ENCODE assay signal across 1 cellular context in the genomic region with DNA sequence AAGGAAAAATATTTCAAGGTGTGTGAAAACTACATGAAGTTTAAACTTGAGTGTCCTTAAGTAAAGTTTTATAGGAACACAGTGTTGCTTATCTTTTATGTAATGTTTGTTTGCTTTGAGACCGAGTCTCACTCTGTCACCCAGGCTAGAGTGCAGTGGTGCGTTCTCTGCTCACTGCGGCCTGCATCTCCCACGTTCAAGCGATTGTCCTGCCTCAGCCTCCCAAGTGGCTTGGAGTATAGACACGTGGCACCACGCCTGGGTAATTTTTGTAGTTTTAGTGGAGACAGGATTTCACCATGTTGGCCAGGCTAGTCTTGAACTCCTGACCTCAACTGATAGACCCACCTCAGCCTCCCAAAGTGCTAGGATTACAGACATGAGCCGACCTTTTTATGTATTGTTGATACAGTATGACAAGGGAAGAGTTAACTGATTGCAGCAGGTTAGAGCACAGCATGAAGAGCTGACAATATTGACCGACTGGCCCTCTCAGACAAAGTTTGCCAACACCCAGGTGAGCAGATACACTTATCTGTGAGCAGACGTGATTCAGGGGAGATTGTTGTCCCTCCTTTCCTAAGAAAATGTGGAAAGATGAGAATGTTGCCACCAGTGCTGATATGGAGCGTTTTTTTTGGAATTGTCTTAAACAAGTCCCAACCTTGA.
TF ChIP-seq lines count a peak whose summit lies in the region.

No MANE protein-coding gene starts in this region.

TF ChIP-seq in HepG2, 621 proteins besides CTCF, POLR2A, EP300 and RAD21 (continued from another document):
- TF ChIP-seq, protein P1, sequence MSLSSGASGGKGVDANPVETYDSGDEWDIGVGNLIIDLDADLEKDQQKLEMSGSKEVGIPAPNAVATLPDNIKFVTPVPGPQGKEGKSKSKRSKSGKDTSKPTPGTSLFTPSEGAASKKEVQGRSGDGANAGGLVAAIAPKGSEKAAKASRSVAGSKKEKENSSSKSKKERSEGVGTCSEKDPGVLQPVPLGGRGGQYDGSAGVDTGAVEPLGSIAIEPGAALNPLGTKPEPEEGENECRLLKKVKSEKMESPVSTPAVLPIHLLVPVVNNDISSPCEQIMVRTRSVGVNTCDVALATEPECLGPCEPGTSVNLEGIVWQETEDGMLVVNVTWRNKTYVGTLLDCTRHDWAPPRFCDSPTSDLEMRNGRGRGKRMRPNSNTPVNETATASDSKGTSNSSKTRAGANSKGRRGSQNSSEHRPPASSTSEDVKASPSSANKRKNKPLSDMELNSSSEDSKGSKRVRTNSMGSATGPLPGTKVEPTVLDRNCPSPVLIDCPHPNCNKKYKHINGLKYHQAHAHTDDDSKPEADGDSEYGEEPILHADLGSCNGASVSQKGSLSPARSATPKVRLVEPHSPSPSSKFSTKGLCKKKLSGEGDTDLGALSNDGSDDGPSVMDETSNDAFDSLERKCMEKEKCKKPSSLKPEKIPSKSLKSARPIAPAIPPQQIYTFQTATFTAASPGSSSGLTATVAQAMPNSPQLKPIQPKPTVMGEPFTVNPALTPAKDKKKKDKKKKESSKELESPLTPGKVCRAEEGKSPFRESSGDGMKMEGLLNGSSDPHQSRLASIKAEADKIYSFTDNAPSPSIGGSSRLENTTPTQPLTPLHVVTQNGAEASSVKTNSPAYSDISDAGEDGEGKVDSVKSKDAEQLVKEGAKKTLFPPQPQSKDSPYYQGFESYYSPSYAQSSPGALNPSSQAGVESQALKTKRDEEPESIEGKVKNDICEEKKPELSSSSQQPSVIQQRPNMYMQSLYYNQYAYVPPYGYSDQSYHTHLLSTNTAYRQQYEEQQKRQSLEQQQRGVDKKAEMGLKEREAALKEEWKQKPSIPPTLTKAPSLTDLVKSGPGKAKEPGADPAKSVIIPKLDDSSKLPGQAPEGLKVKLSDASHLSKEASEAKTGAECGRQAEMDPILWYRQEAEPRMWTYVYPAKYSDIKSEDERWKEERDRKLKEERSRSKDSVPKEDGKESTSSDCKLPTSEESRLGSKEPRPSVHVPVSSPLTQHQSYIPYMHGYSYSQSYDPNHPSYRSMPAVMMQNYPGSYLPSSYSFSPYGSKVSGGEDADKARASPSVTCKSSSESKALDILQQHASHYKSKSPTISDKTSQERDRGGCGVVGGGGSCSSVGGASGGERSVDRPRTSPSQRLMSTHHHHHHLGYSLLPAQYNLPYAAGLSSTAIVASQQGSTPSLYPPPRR (CRISPR knock-in tag; IDR thresholded peaks at IDR 0.05; ENCODE audit: borderline replicate concordance): no peak
- TF ChIP-seq, protein P2, sequence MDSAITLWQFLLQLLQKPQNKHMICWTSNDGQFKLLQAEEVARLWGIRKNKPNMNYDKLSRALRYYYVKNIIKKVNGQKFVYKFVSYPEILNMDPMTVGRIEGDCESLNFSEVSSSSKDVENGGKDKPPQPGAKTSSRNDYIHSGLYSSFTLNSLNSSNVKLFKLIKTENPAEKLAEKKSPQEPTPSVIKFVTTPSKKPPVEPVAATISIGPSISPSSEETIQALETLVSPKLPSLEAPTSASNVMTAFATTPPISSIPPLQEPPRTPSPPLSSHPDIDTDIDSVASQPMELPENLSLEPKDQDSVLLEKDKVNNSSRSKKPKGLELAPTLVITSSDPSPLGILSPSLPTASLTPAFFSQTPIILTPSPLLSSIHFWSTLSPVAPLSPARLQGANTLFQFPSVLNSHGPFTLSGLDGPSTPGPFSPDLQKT (CRISPR knock-in tag; IDR thresholded peaks at IDR 0.05; ENCODE audit: borderline replicate concordance): no peak
- no peak for TF ChIP-seq ZSCAN20 (CRISPR knock-in tag; IDR thresholded peaks at IDR 0.05; ENCODE audit: borderline replicate concordance)
- TF ChIP-seq HNF4G (IDR thresholded peaks at IDR 0.05; ENCODE audit: borderline replicate concordance, low read depth, low read length): no peak
- no peak for TF ChIP-seq HNF4G (CRISPR knock-in tag; IDR thresholded peaks at IDR 0.05; ENCODE audit: borderline replicate concordance, low read depth)
- TF ChIP-seq HOXA5 (CRISPR knock-in tag; IDR thresholded peaks at IDR 0.05): no peak
- TF ChIP-seq, protein P3, sequence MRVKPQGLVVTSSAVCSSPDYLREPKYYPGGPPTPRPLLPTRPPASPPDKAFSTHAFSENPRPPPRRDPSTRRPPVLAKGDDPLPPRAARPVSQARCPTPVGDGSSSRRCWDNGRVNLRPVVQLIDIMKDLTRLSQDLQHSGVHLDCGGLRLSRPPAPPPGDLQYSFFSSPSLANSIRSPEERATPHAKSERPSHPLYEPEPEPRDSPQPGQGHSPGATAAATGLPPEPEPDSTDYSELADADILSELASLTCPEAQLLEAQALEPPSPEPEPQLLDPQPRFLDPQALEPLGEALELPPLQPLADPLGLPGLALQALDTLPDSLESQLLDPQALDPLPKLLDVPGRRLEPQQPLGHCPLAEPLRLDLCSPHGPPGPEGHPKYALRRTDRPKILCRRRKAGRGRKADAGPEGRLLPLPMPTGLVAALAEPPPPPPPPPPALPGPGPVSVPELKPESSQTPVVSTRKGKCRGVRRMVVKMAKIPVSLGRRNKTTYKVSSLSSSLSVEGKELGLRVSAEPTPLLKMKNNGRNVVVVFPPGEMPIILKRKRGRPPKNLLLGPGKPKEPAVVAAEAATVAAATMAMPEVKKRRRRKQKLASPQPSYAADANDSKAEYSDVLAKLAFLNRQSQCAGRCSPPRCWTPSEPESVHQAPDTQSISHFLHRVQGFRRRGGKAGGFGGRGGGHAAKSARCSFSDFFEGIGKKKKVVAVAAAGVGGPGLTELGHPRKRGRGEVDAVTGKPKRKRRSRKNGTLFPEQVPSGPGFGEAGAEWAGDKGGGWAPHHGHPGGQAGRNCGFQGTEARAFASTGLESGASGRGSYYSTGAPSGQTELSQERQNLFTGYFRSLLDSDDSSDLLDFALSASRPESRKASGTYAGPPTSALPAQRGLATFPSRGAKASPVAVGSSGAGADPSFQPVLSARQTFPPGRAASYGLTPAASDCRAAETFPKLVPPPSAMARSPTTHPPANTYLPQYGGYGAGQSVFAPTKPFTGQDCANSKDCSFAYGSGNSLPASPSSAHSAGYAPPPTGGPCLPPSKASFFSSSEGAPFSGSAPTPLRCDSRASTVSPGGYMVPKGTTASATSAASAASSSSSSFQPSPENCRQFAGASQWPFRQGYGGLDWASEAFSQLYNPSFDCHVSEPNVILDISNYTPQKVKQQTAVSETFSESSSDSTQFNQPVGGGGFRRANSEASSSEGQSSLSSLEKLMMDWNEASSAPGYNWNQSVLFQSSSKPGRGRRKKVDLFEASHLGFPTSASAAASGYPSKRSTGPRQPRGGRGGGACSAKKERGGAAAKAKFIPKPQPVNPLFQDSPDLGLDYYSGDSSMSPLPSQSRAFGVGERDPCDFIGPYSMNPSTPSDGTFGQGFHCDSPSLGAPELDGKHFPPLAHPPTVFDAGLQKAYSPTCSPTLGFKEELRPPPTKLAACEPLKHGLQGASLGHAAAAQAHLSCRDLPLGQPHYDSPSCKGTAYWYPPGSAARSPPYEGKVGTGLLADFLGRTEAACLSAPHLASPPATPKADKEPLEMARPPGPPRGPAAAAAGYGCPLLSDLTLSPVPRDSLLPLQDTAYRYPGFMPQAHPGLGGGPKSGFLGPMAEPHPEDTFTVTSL (CRISPR knock-in tag; IDR thresholded peaks at IDR 0.05; ENCODE audit: borderline replicate concordance): peak; percentile 11; the same call in 1 of the 2 replicates
- TF ChIP-seq GATAD2A (CRISPR knock-in tag; IDR thresholded peaks at IDR 0.05): peak; percentile 5; the same call in 1 of the 2 replicates
- TF ChIP-seq ZNF790 (CRISPR knock-in tag; IDR thresholded peaks at IDR 0.05; ENCODE audit: borderline replicate concordance): no peak
- TF ChIP-seq TOPORS (CRISPR knock-in tag; IDR thresholded peaks at IDR 0.05): 0 out of 2 replicates have a peak, but pooled peaks have one; percentile 30
- 0 out of 2 replicates have a peak, but pooled peaks have one; percentile 58 for TF ChIP-seq WIZ (CRISPR knock-in tag; IDR thresholded peaks at IDR 0.05)
- no peak for TF ChIP-seq U2AF1 (optimal IDR thresholded peaks at IDR 0.05; ENCODE audit: low read depth, low read length)
- TF ChIP-seq, protein P4, sequence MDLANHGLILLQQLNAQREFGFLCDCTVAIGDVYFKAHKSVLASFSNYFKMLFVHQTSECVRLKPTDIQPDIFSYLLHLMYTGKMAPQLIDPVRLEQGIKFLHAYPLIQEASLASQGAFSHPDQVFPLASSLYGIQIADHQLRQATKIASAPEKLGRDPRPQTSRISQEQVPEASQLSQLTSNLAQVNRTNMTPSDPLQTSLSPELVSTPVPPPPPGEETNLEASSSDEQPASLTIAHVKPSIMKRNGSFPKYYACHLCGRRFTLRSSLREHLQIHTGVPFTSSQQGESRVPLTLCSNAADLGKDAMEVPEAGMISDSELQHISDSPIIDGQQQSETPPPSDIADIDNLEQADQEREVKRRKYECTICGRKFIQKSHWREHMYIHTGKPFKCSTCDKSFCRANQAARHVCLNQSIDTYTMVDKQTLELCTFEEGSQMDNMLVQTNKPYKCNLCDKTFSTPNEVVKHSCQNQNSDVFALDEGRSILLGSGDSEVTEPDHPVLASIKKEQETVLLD (CRISPR knock-in tag; IDR thresholded peaks at IDR 0.05; ENCODE audit: low read depth): no peak
- TF ChIP-seq, protein P5, sequence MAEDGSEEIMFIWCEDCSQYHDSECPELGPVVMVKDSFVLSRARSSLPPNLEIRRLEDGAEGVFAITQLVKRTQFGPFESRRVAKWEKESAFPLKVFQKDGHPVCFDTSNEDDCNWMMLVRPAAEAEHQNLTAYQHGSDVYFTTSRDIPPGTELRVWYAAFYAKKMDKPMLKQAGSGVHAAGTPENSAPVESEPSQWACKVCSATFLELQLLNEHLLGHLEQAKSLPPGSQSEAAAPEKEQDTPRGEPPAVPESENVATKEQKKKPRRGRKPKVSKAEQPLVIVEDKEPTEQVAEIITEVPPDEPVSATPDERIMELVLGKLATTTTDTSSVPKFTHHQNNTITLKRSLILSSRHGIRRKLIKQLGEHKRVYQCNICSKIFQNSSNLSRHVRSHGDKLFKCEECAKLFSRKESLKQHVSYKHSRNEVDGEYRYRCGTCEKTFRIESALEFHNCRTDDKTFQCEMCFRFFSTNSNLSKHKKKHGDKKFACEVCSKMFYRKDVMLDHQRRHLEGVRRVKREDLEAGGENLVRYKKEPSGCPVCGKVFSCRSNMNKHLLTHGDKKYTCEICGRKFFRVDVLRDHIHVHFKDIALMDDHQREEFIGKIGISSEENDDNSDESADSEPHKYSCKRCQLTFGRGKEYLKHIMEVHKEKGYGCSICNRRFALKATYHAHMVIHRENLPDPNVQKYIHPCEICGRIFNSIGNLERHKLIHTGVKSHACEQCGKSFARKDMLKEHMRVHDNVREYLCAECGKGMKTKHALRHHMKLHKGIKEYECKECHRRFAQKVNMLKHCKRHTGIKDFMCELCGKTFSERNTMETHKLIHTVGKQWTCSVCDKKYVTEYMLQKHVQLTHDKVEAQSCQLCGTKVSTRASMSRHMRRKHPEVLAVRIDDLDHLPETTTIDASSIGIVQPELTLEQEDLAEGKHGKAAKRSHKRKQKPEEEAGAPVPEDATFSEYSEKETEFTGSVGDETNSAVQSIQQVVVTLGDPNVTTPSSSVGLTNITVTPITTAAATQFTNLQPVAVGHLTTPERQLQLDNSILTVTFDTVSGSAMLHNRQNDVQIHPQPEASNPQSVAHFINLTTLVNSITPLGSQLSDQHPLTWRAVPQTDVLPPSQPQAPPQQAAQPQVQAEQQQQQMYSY (CRISPR knock-in tag; IDR thresholded peaks at IDR 0.05): no peak
- TF ChIP-seq ZNF652 (CRISPR knock-in tag; IDR thresholded peaks at IDR 0.05; ENCODE audit: borderline replicate concordance, low read depth): peak; percentile 88
TF ChIP-seq in HepG2: peak in this region for 33.
